Comparison of ENCODE assay signal across 2 cellular contexts in the genomic region with DNA sequence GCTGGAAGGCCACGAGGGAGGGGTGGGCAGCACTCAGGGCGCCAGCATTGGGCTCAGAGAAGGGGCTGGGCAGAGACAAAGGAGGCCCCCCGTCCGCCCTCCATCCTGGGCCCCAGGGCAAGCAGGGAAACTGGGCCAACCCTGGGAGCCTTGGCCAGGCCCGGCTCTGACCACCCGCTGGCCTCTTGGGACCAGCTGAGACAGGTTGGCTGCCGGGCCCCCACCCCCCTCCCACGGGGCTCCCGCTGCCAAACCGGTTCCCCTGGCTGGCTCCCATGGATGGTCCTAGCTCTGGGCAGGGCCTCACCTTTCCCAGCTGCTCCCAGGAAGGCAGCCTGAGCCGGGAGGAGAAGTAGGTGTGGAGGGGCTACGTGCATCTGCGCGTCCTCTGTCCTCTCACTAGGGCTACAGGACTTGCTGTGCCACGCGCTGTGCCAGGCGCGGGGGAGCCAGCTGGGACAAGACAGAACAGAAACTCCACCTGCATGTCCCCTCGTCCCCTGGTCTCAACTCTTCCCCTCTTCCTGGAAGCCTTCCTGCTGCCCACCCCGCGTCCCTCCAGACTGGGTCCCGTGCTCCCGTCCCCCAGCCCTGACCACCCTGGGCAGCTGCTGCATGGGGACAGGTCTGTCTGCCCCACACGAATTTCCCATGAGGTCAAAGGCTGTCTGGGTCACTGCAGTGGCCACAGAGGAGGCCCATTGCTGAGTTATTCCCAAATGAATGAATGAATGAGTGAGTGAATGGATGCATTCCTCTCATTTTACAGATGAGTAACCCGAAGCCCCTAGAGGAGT.
TF ChIP-seq lines count a peak whose summit lies in the region.

No MANE protein-coding gene starts in this region.

TF ChIP-seq in A549, 52 proteins besides CTCF, POLR2A, EP300 and RAD21:
- no peak for TF ChIP-seq ELK1 (IDR thresholded peaks at IDR 0.05; ENCODE audit: low read depth, low read length)
- TF ChIP-seq, protein P1, sequence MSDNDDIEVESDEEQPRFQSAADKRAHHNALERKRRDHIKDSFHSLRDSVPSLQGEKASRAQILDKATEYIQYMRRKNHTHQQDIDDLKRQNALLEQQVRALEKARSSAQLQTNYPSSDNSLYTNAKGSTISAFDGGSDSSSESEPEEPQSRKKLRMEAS (IDR thresholded peaks at IDR 0.05), result no peak
- no peak for TF ChIP-seq ESRRA (IDR thresholded peaks at IDR 0.05; ENCODE audit: borderline replicate concordance, low read length)
- 0 out of 2 replicates have a peak, but pooled peaks have one; percentile 68 for TF ChIP-seq POLR2AphosphoS2 (conservative IDR thresholded peaks at IDR 0.05; ENCODE audit: low read length)
- TF ChIP-seq EHF (CRISPR knock-in tag; IDR thresholded peaks at IDR 0.05), result no peak
- TF ChIP-seq, protein P2, sequence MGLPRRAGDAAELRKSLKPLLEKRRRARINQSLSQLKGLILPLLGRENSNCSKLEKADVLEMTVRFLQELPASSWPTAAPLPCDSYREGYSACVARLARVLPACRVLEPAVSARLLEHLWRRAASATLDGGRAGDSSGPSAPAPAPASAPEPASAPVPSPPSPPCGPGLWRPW (IDR thresholded peaks at IDR 0.05), result no peak
- TF ChIP-seq RCOR1 (IDR thresholded peaks at IDR 0.05; ENCODE audit: low read depth, low read length), result no peak
- no peak for TF ChIP-seq ZC3H11A (IDR thresholded peaks at IDR 0.05)
- TF ChIP-seq NFE2L2 (conservative IDR thresholded peaks at IDR 0.05; ENCODE audit: low read length), result no peak

TF ChIP-seq in H1, 55 proteins besides CTCF, POLR2A, EP300 and RAD21:
- TF ChIP-seq ASH2L (IDR thresholded peaks at IDR 0.05; ENCODE audit: low read length) (peak; percentile 52), BCL11A (IDR thresholded peaks at IDR 0.05; ENCODE audit: low read depth in 2 of 2, low read length in 2 of 2) (no peak), SP1 (IDR thresholded peaks at IDR 0.05; ENCODE audit: low read depth, low read length) (0 out of 2 replicates have a peak, but pooled peaks have one; percentile 43), BACH1 (IDR thresholded peaks at IDR 0.05; ENCODE audit: low read length) (no peak)
